18 cellular contexts compared by ENCODE assay signal in genomic region chr14:74756326-74756725, GRCh38.
"Had no signal": no experiment of that assay in that cellular context is flagged by ENCODE, and none has a peak within 500 bp of the region (broad histone marks: within the 10 kb centered on the region; RNA-seq: fewer than 3 reads in every experiment).

No MANE protein-coding gene starts in this region.

- H3K4me3 ChIP-seq: colonic mucosa, mucosa of descending colon, ovary, tibial artery, upper lobe of left lung, uterus had no signal

- H3K27ac ChIP-seq: colonic mucosa, foreskin keratinocyte, ovary, tibial artery, upper lobe of left lung, uterus had no signal

- H3K4me1 ChIP-seq: colonic mucosa, foreskin keratinocyte, tibial artery, upper lobe of left lung, uterus had no signal

- ATAC-seq: foreskin keratinocyte; mucosa of descending colon; naive thymus-derived CD8-positive, alpha-beta T cell; right cardiac atrium; stimulated activated memory B cell treated with anti-CD40 and anti-IgM and Interleukin-4, amounts not matched to agents 10 μg/mL and 1 μg/mL and 100 μg/mL, for 72 hours had no signal

- FAIRE-seq: endothelial cell of umbilical vein, islet of Langerhans had no signal

- H3K27me3 ChIP-seq: colonic mucosa, foreskin keratinocyte, ovary, tibial artery, upper lobe of left lung, uterus had no signal

- H3K36me3 ChIP-seq: colonic mucosa, ovary, tibial artery, upper lobe of left lung, uterus had no signal

- H3K27me3 Mint-ChIP-seq: naive thymus-derived CD8-positive, alpha-beta T cell; stimulated activated memory B cell treated with anti-CD40 and anti-IgM and Interleukin-4, amounts not matched to agents 10 μg/mL and 1 μg/mL and 100 μg/mL, for 72 hours; stimulated activated naive CD8-positive, alpha-beta T cell treated with anti-CD3 and anti-CD28 coated beads, Interleukin-15, Interleukin-2, amounts not matched to agents 100 ng/mL and 50 ng/mL, for 24 hours had no signal

- DNase-seq: colonic mucosa; dermis blood vessel endothelial cell; erythroblast; foreskin keratinocyte; kidney glomerular epithelial cell; mucosa of descending colon; naive thymus-derived CD8-positive, alpha-beta T cell; ovary; right cardiac atrium; stimulated activated CD4-positive, alpha-beta T cell treated with anti-CD3 and anti-CD28 coated beads, Interleukin-4, amount 100 ng/mL, for 24 hours; tibial artery; upper lobe of left lung; uterus had no signal

- H3K4me3 Mint-ChIP-seq: naive thymus-derived CD8-positive, alpha-beta T cell; stimulated activated memory B cell treated with anti-CD40 and anti-IgM and Interleukin-4, amounts not matched to agents 10 μg/mL and 1 μg/mL and 100 μg/mL, for 72 hours; stimulated activated naive CD8-positive, alpha-beta T cell treated with anti-CD3 and anti-CD28 coated beads, Interleukin-15, Interleukin-2, amounts not matched to agents 100 ng/mL and 50 ng/mL, for 24 hours had no signal

- H3K4me1 Mint-ChIP-seq: naive thymus-derived CD8-positive, alpha-beta T cell; stimulated activated memory B cell treated with anti-CD40 and anti-IgM and Interleukin-4, amounts not matched to agents 10 μg/mL and 1 μg/mL and 100 μg/mL, for 72 hours had no signal

- H3K27ac Mint-ChIP-seq: naive thymus-derived CD8-positive, alpha-beta T cell; progenitor cell of endocrine pancreas; stimulated activated memory B cell treated with anti-CD40 and anti-IgM and Interleukin-4, amounts not matched to agents 10 μg/mL and 1 μg/mL and 100 μg/mL, for 72 hours; stimulated activated naive CD8-positive, alpha-beta T cell treated with anti-CD3 and anti-CD28 coated beads, Interleukin-15, Interleukin-2, amounts not matched to agents 100 ng/mL and 50 ng/mL, for 24 hours had no signal

- H3K9me3 ChIP-seq: colonic mucosa, mucosa of descending colon had no signal
